Comparison of ENCODE assay signal across 32 cellular contexts in the genomic region with DNA sequence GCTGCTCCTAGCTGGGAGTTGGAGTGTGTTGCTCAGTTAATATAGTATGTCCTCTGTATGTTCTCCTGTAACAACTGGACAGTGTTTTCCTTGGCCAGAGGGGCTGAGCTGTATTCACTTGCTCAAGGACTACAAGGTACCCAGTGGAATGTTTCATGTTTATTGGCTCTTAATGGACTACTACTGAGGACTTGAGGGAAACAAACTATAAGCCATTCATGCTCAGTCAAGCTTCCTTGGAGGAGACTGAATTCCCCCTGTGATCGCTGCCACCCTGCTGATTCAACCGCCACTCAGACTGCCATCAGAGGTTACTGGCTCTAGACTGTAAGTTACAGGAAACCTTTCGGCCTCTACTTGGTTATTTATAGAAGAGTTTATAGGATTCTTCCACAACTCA.
A peak's percentile ranks its signal among the peaks of the same experiment; 100 is the strongest.
DNase-seq lines count a peak whose midpoint lies in the region; ATAC-seq and TF ChIP-seq lines count a peak whose summit lies in the region.
"Had no signal": no experiment of that assay in that cellular context is flagged by ENCODE, and none has a peak within 500 bp of the region (broad histone marks: within the 10 kb centered on the region; RNA-seq: fewer than 3 reads in every experiment).

No MANE protein-coding gene starts in this region.

- no peaks in the 10 kb centered on the region for H3K36me3 ChIP-seq in cardiac muscle cell
- H3K36me3 ChIP-seq in right atrium auricular region: no peaks in the 10 kb centered on the region
- H3K36me3 ChIP-seq in Panc1 (ENCODE audit: control insufficient read depth, insufficient read depth, low read length): no peaks in the 10 kb centered on the region
- H3K36me3 ChIP-seq: adrenal gland, brain microvascular endothelial cell, heart right ventricle, thoracic aorta, uterus had no signal

- CTCF ChIA-PET in Panc1 (lab: Charles Lee): no interaction called here

- BruUV-seq in Panc1 (replicated peaks; lab: Mats Ljungman, UMichigan): no TSS peak

- H3K27ac ChIP-seq in cardiac muscle cell: peak overlapping the region; percentile 74
- H3K27ac ChIP-seq in right atrium auricular region: no peak overlapping the region
- no peak overlapping the region for H3K27ac ChIP-seq in Panc1 (ENCODE audit: low read length)
- H3K27ac ChIP-seq: A549, adrenal gland, brain microvascular endothelial cell, heart right ventricle, psoas muscle, thoracic aorta, uterus had no signal

- H3K4me1 ChIP-seq in cardiac muscle cell (ENCODE audit: low read depth) (peaks cover 12% of the 10 kb centered on the region), right atrium auricular region (no peaks in the 10 kb centered on the region), Panc1 (ENCODE audit: control insufficient read depth, insufficient read depth, low read length) (no peaks in the 10 kb centered on the region)
- H3K4me1 ChIP-seq: adrenal gland, heart right ventricle, psoas muscle, uterus had no signal

- ATAC-seq in Panc1: 0 out of 2 replicates have a peak, but pooled peaks have one; percentile 26
- ATAC-seq: A549; activated CD8-positive, alpha-beta memory T cell treated with anti-CD3 and anti-CD28 coated beads, Interleukin-2, amount 10 ng/mL, durations not matched to agents 7 days and 5 days; CD8-positive, alpha-beta T cell; left cardiac atrium; stimulated activated naive CD8-positive, alpha-beta T cell treated with anti-CD3 and anti-CD28 coated beads, Interleukin-15, Interleukin-2, amounts not matched to agents 100 U/mL and 50 U/mL, for 24 hours had no signal

- H3K9me3 ChIP-seq in cardiac muscle cell (ENCODE audit: low read depth): no peaks in the 10 kb centered on the region
- H3K9me3 ChIP-seq in right atrium auricular region: no peaks in the 10 kb centered on the region
- no peaks in the 10 kb centered on the region for H3K9me3 ChIP-seq in Panc1 (ENCODE audit: control insufficient read depth, insufficient read depth, low read depth, low read length)
- H3K9me3 ChIP-seq: A549, adrenal gland, heart right ventricle, psoas muscle, thoracic aorta, uterus had no signal

- no peaks in the 10 kb centered on the region for H3K27me3 ChIP-seq in cardiac muscle cell
- no peaks in the 10 kb centered on the region for H3K27me3 ChIP-seq in right atrium auricular region
- H3K27me3 ChIP-seq in Panc1 (ENCODE audit: control insufficient read depth, insufficient read depth, low read length): no peaks in the 10 kb centered on the region
- H3K27me3 ChIP-seq: adrenal gland, brain microvascular endothelial cell, heart right ventricle, uterus had no signal

- H3K4me3 ChIP-seq in cardiac muscle cell (no peak overlapping the region), right atrium auricular region (no peak overlapping the region), Panc1 (ENCODE audit: low read depth in 2 of 2, low read length in 2 of 2) (no peak overlapping the region)
- H3K4me3 ChIP-seq: A549, adrenal gland, heart right ventricle, psoas muscle, thoracic aorta, uterus had no signal

- TF ChIP-seq CTCF in cardiac muscle cell (IDR thresholded peaks at IDR 0.05; ENCODE audit: low read depth, low read length): no peak
- no peak for TF ChIP-seq CTCF in right atrium auricular region (IDR thresholded peaks at IDR 0.05)
- no peak for TF ChIP-seq CTCF in Panc1 (IDR thresholded peaks at IDR 0.05)

- POLR2A ChIA-PET in Panc1 (lab: Charles Lee): no interaction called here

- intact Hi-C loops in Panc1 (cut with micrococcal nuclease; ENCODE audit: unreplicated experiment): no loop called here

- in situ Hi-C loops in Panc1 (cut with HindIII; ENCODE audit: low pct_unique_long_range_greater_than_20kb, low sequenced_read_pairs): no loop called here

- DNase-seq in cardiac muscle cell (ENCODE audit: low read depth in 1 of 2, low spot score in 1 of 2) (peak in 1 of 2 donors; percentile 40), right atrium auricular region (ENCODE audit: low spot score) (no peak), Panc1 (ENCODE audit: low read depth, low spot score) (no peak), islet precursor cell (peak; percentile 63), SW 1271 (lab: John Stamatoyannopoulos, UW) (no peak), amygdala (lab: John Stamatoyannopoulos, UW) (no peak), KG1 (lab: John Stamatoyannopoulos, UW) (no peak)
- DNase-seq in stimulated activated CD4-positive, alpha-beta T cell treated with anti-CD3 and anti-CD28 coated beads, Interleukin-4, amount 100 ng/mL, for 1 hour: no peak
- DNase-seq: activated B cell treated with CpG ODN at 0.5 μM for 24 hours; activated CD8-positive, alpha-beta memory T cell treated with anti-CD3 and anti-CD28 coated beads, Interleukin-2, amount 10 ng/mL, durations not matched to agents 7 days and 5 days; activated naive CD4-positive, alpha-beta T cell treated with Interleukin-2 at 50 U/mL for 16 hours; activated T-cell treated with anti-CD3 and anti-CD28 coated beads, Interleukin-2, amount 50 U/mL, for 48 hours; adrenal gland; brain microvascular endothelial cell; CD8-positive, alpha-beta T cell; DMS 273 treated with DMSO at 0.1 percent for 48 hours; effector CD4-positive, alpha-beta T cell; erythroblast; GOT3; heart right ventricle; left cardiac atrium; mesenchymal stem cell; NCI-H2029; NCI-H446; nucleus accumbens; psoas muscle; SHP77; stimulated activated naive CD8-positive, alpha-beta T cell treated with anti-CD3 and anti-CD28 coated beads, Interleukin-15, Interleukin-2, amounts not matched to agents 100 U/mL and 50 U/mL, for 24 hours; T1000; uterus had no signal
